Comparison of ENCODE assay signal across 24 cellular contexts in genomic region chr20:39756828-39757227, GRCh38.
DNase-seq lines count a peak whose midpoint lies in the region; ATAC-seq, FAIRE-seq and TF ChIP-seq lines count a peak whose summit lies in the region.
"Had no signal": no experiment of that assay in that cellular context is flagged by ENCODE, and none has a peak within 500 bp of the region (broad histone marks: within the 10 kb centered on the region; RNA-seq: fewer than 3 reads in every experiment).

No MANE protein-coding gene starts in this region.

- in situ Hi-C loops in HepG2 (cut with HindIII; ENCODE audit: extremely low pct_ligation_motif_present, low pct_unique_long_range_greater_than_20kb), result no loop called here
- in situ Hi-C loops in mammary epithelial cell (cut with MboI; ENCODE audit: low sequenced_read_pairs in 2 of 2), result no loop called here

- no peak overlapping the region for H2AFZ ChIP-seq in HepG2 (ENCODE audit: low read length)
- no peak overlapping the region for H2AFZ ChIP-seq in mammary epithelial cell (ENCODE audit: low read depth, low read length)

- no peaks in the 10 kb centered on the region for H3K79me2 ChIP-seq in HepG2 (ENCODE audit: insufficient read depth, low read length)
- no peaks in the 10 kb centered on the region for H3K79me2 ChIP-seq in mammary epithelial cell (ENCODE audit: insufficient read depth, low read length)

- H4K20me1 ChIP-seq in HepG2 (ENCODE audit: insufficient read depth, low read length) (no peaks in the 10 kb centered on the region), mammary epithelial cell (ENCODE audit: insufficient read depth, low read length) (no peaks in the 10 kb centered on the region)
- H4K20me1 ChIP-seq: BLaER1 had no signal

- H3K4me3 ChIP-seq in liver (ENCODE audit: low read depth in 1 of 3, low read length in 3 of 3), result no peak overlapping the region
- no peak overlapping the region for H3K4me3 ChIP-seq in HepG2 (replicated peaks in 1 of 3; ENCODE audit: insufficient read depth in 1 of 3, low read depth in 2 of 3, low read length in 3 of 3)
- H3K4me3 ChIP-seq in right lobe of liver, result peak overlapping the region in 1 of 3 donors; percentile 3
- H3K4me3 ChIP-seq in rectal smooth muscle tissue (ENCODE audit: low read length), result no peak overlapping the region
- H3K4me3 ChIP-seq in mammary epithelial cell (replicated peaks in 1 of 3; ENCODE audit: insufficient read depth in 1 of 3, low read depth in 2 of 3, low read length in 3 of 3), result no peak overlapping the region
- H3K4me3 ChIP-seq: BLaER1, HAP-1 had no signal

- no peak for TF ChIP-seq EP300 in HepG2 (IDR thresholded peaks at IDR 0.05; ENCODE audit: low read depth in 2 of 2, low read length in 2 of 2)
- TF ChIP-seq EP300 in HepG2 (CRISPR knock-in tag; IDR thresholded peaks at IDR 0.05; ENCODE audit: borderline replicate concordance), result no peak

- no peaks in the 10 kb centered on the region for H3K36me3 ChIP-seq in liver (ENCODE audit: control insufficient read depth in 4 of 4, insufficient read depth in 3 of 4, low read depth in 1 of 4, low read length in 3 of 4)
- H3K36me3 ChIP-seq in HepG2 (replicated peaks in 1 of 2; ENCODE audit: control insufficient read depth in 1 of 2, insufficient read depth in 2 of 2, low read length in 2 of 2), result no peaks in the 10 kb centered on the region
- no peaks in the 10 kb centered on the region for H3K36me3 ChIP-seq in right lobe of liver
- no peaks in the 10 kb centered on the region for H3K36me3 ChIP-seq in rectal smooth muscle tissue (ENCODE audit: control insufficient read depth, insufficient read depth, low read length)
- no peaks in the 10 kb centered on the region for H3K36me3 ChIP-seq in mammary epithelial cell (ENCODE audit: insufficient read depth, low read length)
- H3K36me3 ChIP-seq: BLaER1, HAP-1 had no signal

- TF ChIP-seq RAD21 in liver (IDR thresholded peaks at IDR 0.05) (peak in 1 of 2 donors; percentile 37), HepG2 (CRISPR knock-in tag; IDR thresholded peaks at IDR 0.05) (no peak)

- no peak overlapping the region for H3K9ac ChIP-seq in liver (ENCODE audit: low read depth in 1 of 2, low read length in 2 of 2)
- H3K9ac ChIP-seq in HepG2 (ENCODE audit: insufficient read depth, low read depth, low read length), result no peak overlapping the region
- no peak overlapping the region for H3K9ac ChIP-seq in rectal smooth muscle tissue (ENCODE audit: low read length)
- H3K9ac ChIP-seq in mammary epithelial cell (ENCODE audit: insufficient read depth, low read length), result no peak overlapping the region
- H3K9ac ChIP-seq: BLaER1 had no signal

- DNase-seq in HepG2 (ENCODE audit: low spot score), result no peak
- DNase-seq in right lobe of liver, result no peak
- no peak for DNase-seq in NCI-H345 treated with DMSO at 0.1 percent for 48 hours (lab: John Stamatoyannopoulos, UW; ENCODE audit: unreplicated experiment)
- no peak for DNase-seq in COLO668 (lab: John Stamatoyannopoulos, UW; ENCODE audit: unreplicated experiment)
- no peak for DNase-seq in SW 1271 (lab: John Stamatoyannopoulos, UW)
- DNase-seq in mammary epithelial cell, result no peak
- DNase-seq: CD4-positive, CD25-positive, alpha-beta regulatory T cell; CD8-positive, alpha-beta T cell; DMS 273 treated with DMSO at 0.1 percent for 48 hours; DMS79 treated with DMSO at 0.1 percent for 48 hours; GF-D8; GOT3; HFFc6 had no signal

- ATAC-seq in HepG2, result no peak
- ATAC-seq in right lobe of liver, result peak; percentile 91 to 95 (median 92)
- ATAC-seq: CD8-positive, alpha-beta T cell had no signal

- dilution Hi-C loops in mammary epithelial cell (cut with HindIII; ENCODE audit: low sequenced_read_pairs), result no loop called here

- no peaks in the 10 kb centered on the region for H3K9me3 ChIP-seq in liver (ENCODE audit: control insufficient read depth in 4 of 4, low read length in 3 of 4)
- peaks cover 98% of the 10 kb centered on the region for H3K9me3 ChIP-seq in HepG2 (ENCODE audit: low read length)
- no peaks in the 10 kb centered on the region for H3K9me3 ChIP-seq in right lobe of liver
- no peaks in the 10 kb centered on the region for H3K9me3 ChIP-seq in mammary epithelial cell (replicated peaks; ENCODE audit: insufficient read depth, low read length)
- H3K9me3 ChIP-seq: BLaER1, HAP-1 had no signal

- H3K4me2 ChIP-seq in HepG2 (ENCODE audit: low read depth, low read length) (no peak overlapping the region), mammary epithelial cell (ENCODE audit: insufficient read depth, low read depth, low read length) (no peak overlapping the region)
- H3K4me2 ChIP-seq: BLaER1 had no signal

- H3K27me3 ChIP-seq in liver (ENCODE audit: control insufficient read depth in 4 of 4, insufficient read depth in 4 of 4, low read length in 3 of 4), result no peaks in the 10 kb centered on the region
- H3K27me3 ChIP-seq in HepG2 (ENCODE audit: control insufficient read depth in 1 of 2, insufficient read depth in 2 of 2, low read length in 2 of 2), result no peaks in the 10 kb centered on the region
- no peaks in the 10 kb centered on the region for H3K27me3 ChIP-seq in right lobe of liver
- no peaks in the 10 kb centered on the region for H3K27me3 ChIP-seq in rectal smooth muscle tissue (ENCODE audit: control insufficient read depth, insufficient read depth, low read length)
- H3K27me3 ChIP-seq in mammary epithelial cell (ENCODE audit: insufficient read depth, low read length), result no peaks in the 10 kb centered on the region
- H3K27me3 ChIP-seq: BLaER1 had no signal

- CTCF ChIA-PET in HepG2 (lab: Yijun Ruan, JAX; ENCODE audit: low intra/inter-chr PET ratio, low total read pairs) (no interaction called here), mammary epithelial cell (lab: Charles Lee; ENCODE audit: low non-redundant PET) (no interaction called here)

- peak overlapping the region in 1 of 2 donors; percentile 3 for H3K27ac ChIP-seq in liver (ENCODE audit: low read depth in 1 of 2, low read length in 2 of 2)
- H3K27ac ChIP-seq in HepG2 (ENCODE audit: extremely low read length, insufficient read depth, low read length), result no peak overlapping the region
- peak overlapping the region in 1 of 3 donors; percentile 38 for H3K27ac ChIP-seq in right lobe of liver
- H3K27ac ChIP-seq in rectal smooth muscle tissue (ENCODE audit: low read depth, low read length), result peak overlapping the region; percentile 50
- H3K27ac ChIP-seq in mammary epithelial cell (ENCODE audit: insufficient read depth, low read depth, low read length), result no peak overlapping the region
- H3K27ac ChIP-seq: 22Rv1, BLaER1, C4-2B had no signal

- H3K4me1 ChIP-seq in liver (ENCODE audit: control insufficient read depth in 4 of 4, insufficient read depth in 4 of 4, low read length in 3 of 4), result peaks cover 2 to 24% (median 12%) of the 10 kb centered on the region in 4 donors
- no peaks in the 10 kb centered on the region for H3K4me1 ChIP-seq in HepG2 (ENCODE audit: insufficient read depth, low read length)
- H3K4me1 ChIP-seq in right lobe of liver, result peaks cover 0 to 26% (median 0%) of the 10 kb centered on the region in 4 donors
- H3K4me1 ChIP-seq in rectal smooth muscle tissue (ENCODE audit: control insufficient read depth, insufficient read depth, low read length), result peaks cover 6% of the 10 kb centered on the region
- H3K4me1 ChIP-seq in mammary epithelial cell (ENCODE audit: insufficient read depth, low read length), result no peaks in the 10 kb centered on the region
- H3K4me1 ChIP-seq: HAP-1 had no signal

- TF ChIP-seq POLR2A in HepG2 (IDR thresholded peaks at IDR 0.05; ENCODE audit: insufficient read depth in 1 of 2, low read depth in 2 of 2, low read length in 2 of 2) (no peak), right lobe of liver (IDR thresholded peaks at IDR 0.05) (no peak)

- intact Hi-C loops in HepG2 (cut with micrococcal nuclease; ENCODE audit: unreplicated experiment), result no loop called here
- intact Hi-C loops in right lobe of liver (cut with DNase I), result no loop called here
- intact Hi-C loops in mammary epithelial cell (cut with micrococcal nuclease), result no loop called here

- BruUV-seq in HepG2 (replicated peaks; lab: Mats Ljungman, UMichigan) (no TSS peak), mammary epithelial cell (replicated peaks; lab: Mats Ljungman, UMichigan) (no TSS peak)

- POLR2A ChIA-PET in HepG2 (lab: Yijun Ruan, JAX), result no interaction called here

- no peak for FAIRE-seq in HepG2 (lab: Jason Lieb, UNC)
- FAIRE-seq: A204.1, D721Med, GM12891, GM18507, H54 had no signal

- TF ChIP-seq CTCF in liver (IDR thresholded peaks at IDR 0.05; ENCODE audit: low read depth, low read length, missing input control), result no peak
- TF ChIP-seq CTCF in HepG2 (CRISPR knock-in tag; IDR thresholded peaks at IDR 0.05), result no peak
- no peak for TF ChIP-seq CTCF in right lobe of liver (IDR thresholded peaks at IDR 0.05)
- TF ChIP-seq CTCF in mammary epithelial cell (conservative IDR thresholded peaks at IDR 0.05 in 1 of 2, IDR thresholded peaks at IDR 0.05 in 1 of 2; ENCODE audit: extremely low read depth in 1 of 2, insufficient read depth in 1 of 2, low read depth in 1 of 2, low read length in 2 of 2), result no peak

TF ChIP-seq in liver, 16 proteins besides CTCF, POLR2A, EP300 and RAD21 (continues in another document):
- TF ChIP-seq NR2F2 (IDR thresholded peaks at IDR 0.05) (no peak), FOXA2 (IDR thresholded peaks at IDR 0.05) (peak; percentile 79), RXRA (IDR thresholded peaks at IDR 0.05) (peak; percentile 69 to 84), ATF3 (IDR thresholded peaks at IDR 0.05) (no peak)

TF ChIP-seq in HepG2, 621 proteins besides CTCF, POLR2A, EP300 and RAD21 (continues in another document):
- no peak for TF ChIP-seq ZNF7 (CRISPR knock-in tag; IDR thresholded peaks at IDR 0.05)
- no peak for TF ChIP-seq RORA (CRISPR knock-in tag; IDR thresholded peaks at IDR 0.05)
- TF ChIP-seq HNF4G (IDR thresholded peaks at IDR 0.05; ENCODE audit: borderline replicate concordance, low read depth, low read length), result no peak
- TF ChIP-seq HNF4G (CRISPR knock-in tag; IDR thresholded peaks at IDR 0.05; ENCODE audit: borderline replicate concordance, low read depth), result no peak
- no peak for TF ChIP-seq ZNF256 (CRISPR knock-in tag; conservative IDR thresholded peaks at IDR 0.05)
